In genomic region chr12:51972424-51972812, GRCh38 we compare ENCODE assay signal across 10 cellular contexts. TPM values are rescaled to one million over a fixed set of nuclear protein-coding genes. Genes with fewer than 3 reads are reported as not detected.
DNase-seq lines count a peak whose midpoint lies in the region; ATAC-seq and TF ChIP-seq lines count a peak whose summit lies in the region.
"Had no signal": no experiment of that assay in that cellular context is flagged by ENCODE, and none has a peak within 500 bp of the region (broad histone marks: within the 10 kb centered on the region; RNA-seq: fewer than 3 reads in every experiment).

No MANE protein-coding gene starts in this region.

- H3K27me3 Mint-ChIP-seq in activated naive CD4-positive, alpha-beta T cell treated with anti-CD3 and anti-CD28 coated beads, Interleukin-2, amount 50 U/mL, for 24 hours, result no peaks in the 10 kb centered on the region

- no peak for TF ChIP-seq RAD21 in liver (IDR thresholded peaks at IDR 0.05)

- TF ChIP-seq POLR2A in upper lobe of left lung (IDR thresholded peaks at IDR 0.05), result no peak

- ATAC-seq in upper lobe of left lung (ENCODE audit: low FRiP score in 2 of 2) (peak in 1 of 2 donors; percentile 1), GM19452 (IDR thresholded peaks at IDR 0.05; ENCODE audit: unreplicated experiment) (no peak)

- H3K9ac ChIP-seq in liver (ENCODE audit: low read depth in 1 of 2, low read length in 2 of 2), result no peak overlapping the region

- H3K9me3 ChIP-seq in liver (ENCODE audit: control insufficient read depth in 4 of 4, low read length in 3 of 4) (no peaks in the 10 kb centered on the region), upper lobe of left lung (no peaks in the 10 kb centered on the region)

- peaks cover 71% of the 10 kb centered on the region for H3K4me1 Mint-ChIP-seq in activated naive CD4-positive, alpha-beta T cell treated with anti-CD3 and anti-CD28 coated beads, Interleukin-2, amount 50 U/mL, for 24 hours

- H3K4me3 Mint-ChIP-seq in activated naive CD4-positive, alpha-beta T cell treated with anti-CD3 and anti-CD28 coated beads, Interleukin-2, amount 50 U/mL, for 24 hours, result peak overlapping the region; percentile 61

- H3K4me1 ChIP-seq in liver (ENCODE audit: control insufficient read depth in 4 of 4, insufficient read depth in 4 of 4, low read length in 3 of 4) (peaks cover 27 to 72% (median 63%) of the 10 kb centered on the region in 4 donors), upper lobe of left lung (peaks cover 47 to 65% (median 61%) of the 10 kb centered on the region in 4 donors)

- H3K4me3 ChIP-seq in liver (ENCODE audit: low read depth in 1 of 3, low read length in 3 of 3) (peak overlapping the region in 1 of 3 donors; percentile 15), upper lobe of left lung (peak overlapping the region in 1 of 4 donors; percentile 8)

- H3K36me3 Mint-ChIP-seq in activated naive CD4-positive, alpha-beta T cell treated with anti-CD3 and anti-CD28 coated beads, Interleukin-2, amount 50 U/mL, for 24 hours, result peaks cover 11% of the 10 kb centered on the region

- no peak for TF ChIP-seq EP300 in upper lobe of left lung (IDR thresholded peaks at IDR 0.05)

- WGBS in adipose tissue, 3 donors, result 30 to 57% (median 52%) methylated on average over 5 of the region's 5 CpGs
- 19% methylated on average over 5 of the region's 5 CpGs for WGBS in liver
- WGBS in upper lobe of left lung, 2 donors, result 49 to 68% methylated on average over 5 of the region's 5 CpGs

- H3K36me3 ChIP-seq in liver (ENCODE audit: control insufficient read depth in 4 of 4, insufficient read depth in 3 of 4, low read depth in 1 of 4, low read length in 3 of 4) (peaks cover 4 to 10% (median 6%) of the 10 kb centered on the region in 4 donors), upper lobe of left lung (peaks cover 0 to 22% (median 12%) of the 10 kb centered on the region in 4 donors)

- TF ChIP-seq CTCF in liver (IDR thresholded peaks at IDR 0.05; ENCODE audit: low read depth, low read length, missing input control) (no peak), upper lobe of left lung (IDR thresholded peaks at IDR 0.05) (no peak), GM20000 (IDR thresholded peaks at IDR 0.05; ENCODE audit: extremely low read depth, missing control alignments) (no peak)

- no peaks in the 10 kb centered on the region for H3K9me3 Mint-ChIP-seq in activated naive CD4-positive, alpha-beta T cell treated with anti-CD3 and anti-CD28 coated beads, Interleukin-2, amount 50 U/mL, for 24 hours

- H3K27me3 ChIP-seq in liver (ENCODE audit: control insufficient read depth in 4 of 4, insufficient read depth in 4 of 4, low read length in 3 of 4), result no peaks in the 10 kb centered on the region
- no peaks in the 10 kb centered on the region for H3K27me3 ChIP-seq in upper lobe of left lung

- H3K27ac ChIP-seq in adipose tissue (ENCODE audit: low read depth, low read length) (peak overlapping the region; percentile 28), liver (ENCODE audit: low read depth in 1 of 2, low read length in 2 of 2) (peak overlapping the region; percentile 72 to 77), upper lobe of left lung (peak overlapping the region; percentile 71 to 83 (median 78))
- H3K27ac ChIP-seq: C4-2B had no signal

- no peak for DNase-seq in activated naive CD4-positive, alpha-beta T cell (lab: John Stamatoyannopoulos, UW)
- no peak for DNase-seq in upper lobe of left lung
- DNase-seq in activated CD4-positive, CD25-positive, alpha-beta regulatory T cell (lab: John Stamatoyannopoulos, UW), result no peak
- DNase-seq in GM20000 (ENCODE audit: low spot score), result no peak
- DNase-seq: NCI-H187 had no signal

- no peak overlapping the region for H3K27ac Mint-ChIP-seq in activated naive CD4-positive, alpha-beta T cell treated with anti-CD3 and anti-CD28 coated beads, Interleukin-2, amount 50 U/mL, for 24 hours

TF ChIP-seq in liver, 16 proteins besides CTCF, POLR2A, EP300 and RAD21:
- TF ChIP-seq EGR1 (IDR thresholded peaks at IDR 0.05; ENCODE audit: low read depth in 2 of 2) (no peak), YY1 (IDR thresholded peaks at IDR 0.05) (no peak), HNF4A (conservative IDR thresholded peaks at IDR 0.05) (peak; percentile 66 to 74), RXRA (IDR thresholded peaks at IDR 0.05) (peak; percentile 79 to 85), SP1 (IDR thresholded peaks at IDR 0.05) (peak; percentile 23), JUND (IDR thresholded peaks at IDR 0.05) (no peak), HNF4G (IDR thresholded peaks at IDR 0.05) (peak; percentile 30), MAX (IDR thresholded peaks at IDR 0.05) (peak; percentile 7), ATF3 (IDR thresholded peaks at IDR 0.05) (no peak), FOXA2 (IDR thresholded peaks at IDR 0.05) (no peak), TAF1 (conservative IDR thresholded peaks at IDR 0.05) (no peak), FOXA1 (IDR thresholded peaks at IDR 0.05) (no peak), REST (IDR thresholded peaks at IDR 0.05) (no peak), NR2F2 (IDR thresholded peaks at IDR 0.05) (no peak), GABPA (IDR thresholded peaks at IDR 0.05 in 1 of 2, conservative IDR thresholded peaks at IDR 0.05 in 1 of 2) (no peak), ZBTB33 (IDR thresholded peaks at IDR 0.05) (no peak)

RNA-seq across cellular contexts. Expression of gene ACVR1B, which starts 20.9 kb away (rescaled TPM):
- polyA plus RNA-seq in adipose tissue (10 to 100 TPM in 2 of 3 donors, 1 to 10 TPM in 1; 8.9 to 26.9 (median 20.0) TPM), liver (10 to 100 TPM in 1 of 2 donors, 1 to 10 TPM in 1; 4.0 to 16.5 TPM)
- total RNA-seq in liver (10 to 100 TPM in 1 of 2 donors, 1 to 10 TPM in 1; 7.4 to 21.9 TPM), upper lobe of left lung (10 to 100 TPM; 13.0 to 44.9 (median 23.6) TPM)

RNA-seq across cellular contexts. Expression of gene TAMALIN, which starts 34.3 kb away (rescaled TPM):
- 10 to 100 TPM; 12.6 to 68.3 (median 63.3) TPM for polyA plus RNA-seq in adipose tissue
- total RNA-seq in liver, result 1 to 10 TPM; 1.9 to 9.9 TPM
- 1 to 10 TPM; 1.1 to 3.1 TPM for polyA plus RNA-seq in liver
- 100 to 1,000 TPM in 2 of 6 donors, 10 to 100 TPM in 4; 52.3 to 170 (median 73.7) TPM for total RNA-seq in upper lobe of left lung

Comparison
In these comparisons a context has a peak if more than half of its experiments do, and no peak if none do; other contexts are left out.
1. H3K27ac ChIP-seq: peak in every context shown above with its lines; median percentile 78 in upper lobe of left lung; 74 in liver; 28 in adipose tissue.
2. RNA of gene TAMALIN, which starts 34.3 kb away (total RNA-seq): 52.3 to 170 TPM in upper lobe of left lung; 1.9 to 9.9 TPM in liver; every median in the first group is over 4 times any median in the second.